In genomic region chr14:25003537-25003936, GRCh38 we compare ENCODE assay signal across 21 cellular contexts. TPM values are rescaled to one million over a fixed set of nuclear protein-coding genes. Genes with fewer than 3 reads are reported as not detected.
DNase-seq lines count a peak whose midpoint lies in the region; ATAC-seq, FAIRE-seq and TF ChIP-seq lines count a peak whose summit lies in the region.
"Had no signal": no experiment of that assay in that cellular context is flagged by ENCODE, and none has a peak within 500 bp of the region (broad histone marks: within the 10 kb centered on the region; RNA-seq: fewer than 3 reads in every experiment).

No MANE protein-coding gene starts in this region.

- H3K9me3 ChIP-seq in HepG2 (ENCODE audit: low read length): no peaks in the 10 kb centered on the region
- no peaks in the 10 kb centered on the region for H3K9me3 ChIP-seq in right lobe of liver
- H3K9me3 ChIP-seq in hepatocyte (ENCODE audit: low read depth): no peaks in the 10 kb centered on the region
- no peaks in the 10 kb centered on the region for H3K9me3 ChIP-seq in upper lobe of right lung
- H3K9me3 ChIP-seq: A549 had no signal

- H3K27me3 ChIP-seq in HepG2 (ENCODE audit: control insufficient read depth in 1 of 2, insufficient read depth in 2 of 2, low read length in 2 of 2): no peaks in the 10 kb centered on the region
- no peaks in the 10 kb centered on the region for H3K27me3 ChIP-seq in right lobe of liver
- no peaks in the 10 kb centered on the region for H3K27me3 ChIP-seq in hepatocyte
- H3K27me3 ChIP-seq in upper lobe of right lung: no peaks in the 10 kb centered on the region

- ATAC-seq in HepG2 (no peak), right lobe of liver (no peak), upper lobe of right lung (no peak), natural killer cell (no peak)
- ATAC-seq: A549; stimulated activated memory B cell treated with anti-CD40 and anti-IgM and Interleukin-4, amounts not matched to agents 10 μg/mL and 1 μg/mL and 100 μg/mL, for 72 hours had no signal

- POLR2A ChIA-PET in HepG2 (lab: Yijun Ruan, JAX): no interaction called here

- no peaks in the 10 kb centered on the region for H4K20me1 ChIP-seq in HepG2 (ENCODE audit: insufficient read depth, low read length)
- no peaks in the 10 kb centered on the region for H4K20me1 ChIP-seq in hepatocyte (ENCODE audit: insufficient read depth, poor library complexity, severe bottlenecking)

- no peak for TF ChIP-seq EP300 in HepG2 (IDR thresholded peaks at IDR 0.05; ENCODE audit: low read depth in 2 of 2, low read length in 2 of 2)
- TF ChIP-seq EP300 in HepG2 (CRISPR knock-in tag; IDR thresholded peaks at IDR 0.05; ENCODE audit: borderline replicate concordance): no peak

- H3K4me2 ChIP-seq in HepG2 (ENCODE audit: low read depth, low read length) (no peak overlapping the region), hepatocyte (no peak overlapping the region)
- H3K4me2 ChIP-seq: A549 had no signal

- H3K27me3 Mint-ChIP-seq in natural killer cell (ENCODE audit: low read depth in 2 of 2): peaks cover 3 to 8% of the 10 kb centered on the region in 2 donors
- H3K27me3 Mint-ChIP-seq: activated naive CD4-positive, alpha-beta T cell treated with anti-CD3 and anti-CD28 coated beads, Interleukin-2, amount 10 ng/mL, durations not matched to agents 7 days and 5 days; stimulated activated memory B cell treated with anti-CD40 and anti-IgM and Interleukin-4, amounts not matched to agents 10 μg/mL and 1 μg/mL and 100 μg/mL, for 72 hours had no signal

- H3K27ac Mint-ChIP-seq in natural killer cell: no peak overlapping the region
- H3K27ac Mint-ChIP-seq: activated naive CD4-positive, alpha-beta T cell treated with anti-CD3 and anti-CD28 coated beads, Interleukin-2, amount 10 ng/mL, durations not matched to agents 7 days and 5 days; CD4-positive, alpha-beta memory T cell; H9; stimulated activated memory B cell treated with anti-CD40 and anti-IgM and Interleukin-4, amounts not matched to agents 10 μg/mL and 1 μg/mL and 100 μg/mL, for 72 hours; T-helper 2 cell treated with Interferon-gamma antibody and Interleukin-4, amounts not matched to agents 5 μg/mL and 100 μg/mL, for 36 hours had no signal

- TF ChIP-seq POLR2A in HepG2 (IDR thresholded peaks at IDR 0.05; ENCODE audit: insufficient read depth in 1 of 2, low read depth in 2 of 2, low read length in 2 of 2): no peak
- no peak for TF ChIP-seq POLR2A in right lobe of liver (IDR thresholded peaks at IDR 0.05)

- DNase-seq in HepG2 (ENCODE audit: low spot score) (no peak), right lobe of liver (no peak), epithelial cell of esophagus (ENCODE audit: low read depth) (peak; percentile 29), hepatocyte (ENCODE audit: low spot score) (no peak), upper lobe of right lung (no peak), NCI-H1417 treated with DMSO at 0.1 percent for 48 hours (lab: John Stamatoyannopoulos, UW) (no peak), natural killer cell (no peak)
- no peak for DNase-seq in activated CD4-positive, alpha-beta T cell treated with anti-CD3 and anti-CD28 coated beads for 4 hours
- DNase-seq: activated CD4-positive, CD25-positive, alpha-beta regulatory T cell treated with anti-CD3 and anti-CD28 coated beads, Interleukin-2, amount 50 U/mL, for 72 hours; activated CD8-positive, alpha-beta memory T cell treated with anti-CD3 and anti-CD28 coated beads, Interleukin-2, amount 50 U/mL, for 48 hours; activated naive CD4-positive, alpha-beta T cell treated with anti-CD3 and anti-CD28 coated beads, Interleukin-2, amount 10 ng/mL, durations not matched to agents 7 days and 5 days; CD4-positive, alpha-beta memory T cell; H9; mesendoderm; NCI-H1092; NCI-H345; small intestine had no signal

- H3K27ac ChIP-seq in HepG2 (ENCODE audit: extremely low read length, insufficient read depth, low read length): no peak overlapping the region
- H3K27ac ChIP-seq in right lobe of liver: no peak overlapping the region
- peak overlapping the region; percentile 74 for H3K27ac ChIP-seq in hepatocyte
- H3K27ac ChIP-seq in upper lobe of right lung: peak overlapping the region; percentile 26
- H3K27ac ChIP-seq: A549 had no signal

- no peak for TF ChIP-seq RAD21 in HepG2 (CRISPR knock-in tag; IDR thresholded peaks at IDR 0.05)

- no TSS peak for BruUV-seq in HepG2 (replicated peaks; lab: Mats Ljungman, UMichigan)

- no peak overlapping the region for H2AFZ ChIP-seq in HepG2 (ENCODE audit: low read length)
- H2AFZ ChIP-seq in hepatocyte: no peak overlapping the region

- H3K9me2 ChIP-seq in hepatocyte (replicated peaks; ENCODE audit: insufficient read depth): no peaks in the 10 kb centered on the region

- H3K4me1 Mint-ChIP-seq in natural killer cell: no peaks in the 10 kb centered on the region
- H3K4me1 Mint-ChIP-seq: activated naive CD4-positive, alpha-beta T cell treated with anti-CD3 and anti-CD28 coated beads, Interleukin-2, amount 10 ng/mL, durations not matched to agents 7 days and 5 days; CD4-positive, alpha-beta memory T cell; stimulated activated memory B cell treated with anti-CD40 and anti-IgM and Interleukin-4, amounts not matched to agents 10 μg/mL and 1 μg/mL and 100 μg/mL, for 72 hours had no signal

- H3K9ac ChIP-seq in HepG2 (ENCODE audit: insufficient read depth, low read depth, low read length): no peak overlapping the region

- intact Hi-C loops in HepG2 (cut with micrococcal nuclease; ENCODE audit: unreplicated experiment): no loop called here
- intact Hi-C loops in right lobe of liver (cut with DNase I): no loop called here
- intact Hi-C loops in upper lobe of right lung (cut with DNase I): no loop called here
- intact Hi-C loops in natural killer cell (cut with micrococcal nuclease): no loop called here

- TF ChIP-seq CTCF in HepG2 (CRISPR knock-in tag; IDR thresholded peaks at IDR 0.05) (no peak), right lobe of liver (IDR thresholded peaks at IDR 0.05) (no peak), epithelial cell of esophagus (IDR thresholded peaks at IDR 0.05; ENCODE audit: insufficient read depth, low read depth, low read length, missing control alignments) (no peak), hepatocyte (IDR thresholded peaks at IDR 0.05; ENCODE audit: poor library complexity) (no peak), upper lobe of right lung (IDR thresholded peaks at IDR 0.05) (no peak), natural killer cell (IDR thresholded peaks at IDR 0.05) (no peak)

- H3K4me3 Mint-ChIP-seq in natural killer cell: no peak overlapping the region
- H3K4me3 Mint-ChIP-seq: activated naive CD4-positive, alpha-beta T cell treated with anti-CD3 and anti-CD28 coated beads, Interleukin-2, amount 10 ng/mL, durations not matched to agents 7 days and 5 days; CD4-positive, alpha-beta memory T cell; H9; stimulated activated memory B cell treated with anti-CD40 and anti-IgM and Interleukin-4, amounts not matched to agents 10 μg/mL and 1 μg/mL and 100 μg/mL, for 72 hours; T-helper 2 cell treated with Interferon-gamma antibody and Interleukin-4, amounts not matched to agents 5 μg/mL and 100 μg/mL, for 36 hours had no signal

- FAIRE-seq in HepG2 (lab: Jason Lieb, UNC): no peak
- FAIRE-seq: A549, small intestine, urothelium cell line had no signal

- H3K4me1 ChIP-seq in HepG2 (ENCODE audit: insufficient read depth, low read length) (peaks cover 44% of the 10 kb centered on the region), right lobe of liver (no peaks in the 10 kb centered on the region), hepatocyte (ENCODE audit: insufficient read depth) (peaks cover 39% of the 10 kb centered on the region), upper lobe of right lung (peaks cover 14% of the 10 kb centered on the region)

- H3K79me2 ChIP-seq in HepG2 (ENCODE audit: insufficient read depth, low read length) (peaks cover 3% of the 10 kb centered on the region), hepatocyte (peaks cover 73% of the 10 kb centered on the region)

- H3K36me3 ChIP-seq in HepG2 (replicated peaks in 1 of 2; ENCODE audit: control insufficient read depth in 1 of 2, insufficient read depth in 2 of 2, low read length in 2 of 2) (no peaks in the 10 kb centered on the region), right lobe of liver (no peaks in the 10 kb centered on the region), hepatocyte (replicated peaks; ENCODE audit: insufficient read depth, low read depth) (no peaks in the 10 kb centered on the region), upper lobe of right lung (no peaks in the 10 kb centered on the region)

- in situ Hi-C loops in HepG2 (cut with HindIII; ENCODE audit: extremely low pct_ligation_motif_present, low pct_unique_long_range_greater_than_20kb): no loop called here

- H3K9me3 Mint-ChIP-seq in natural killer cell: no peaks in the 10 kb centered on the region
- H3K9me3 Mint-ChIP-seq: activated naive CD4-positive, alpha-beta T cell treated with anti-CD3 and anti-CD28 coated beads, Interleukin-2, amount 10 ng/mL, durations not matched to agents 7 days and 5 days; CD4-positive, alpha-beta memory T cell; T-helper 2 cell treated with Interferon-gamma antibody and Interleukin-4, amounts not matched to agents 5 μg/mL and 100 μg/mL, for 36 hours had no signal

- no peak overlapping the region for H3K4me3 ChIP-seq in HepG2 (replicated peaks in 1 of 3; ENCODE audit: insufficient read depth in 1 of 3, low read depth in 2 of 3, low read length in 3 of 3)
- no peak overlapping the region for H3K4me3 ChIP-seq in right lobe of liver
- no peak overlapping the region for H3K4me3 ChIP-seq in epithelial cell of esophagus (ENCODE audit: low read length)
- H3K4me3 ChIP-seq in hepatocyte: no peak overlapping the region
- H3K4me3 ChIP-seq in upper lobe of right lung: no peak overlapping the region
- H3K4me3 ChIP-seq: A549 had no signal

- CTCF ChIA-PET in HepG2 (lab: Yijun Ruan, JAX; ENCODE audit: low intra/inter-chr PET ratio, low total read pairs): no interaction called here

- WGBS in HepG2 (ENCODE audit: low lambda C conversion rate): 92% methylated on average over 1 of the region's 1 CpG
- WGBS in right lobe of liver (ENCODE audit: insufficient coverage, low coverage, low lambda C conversion rate, missing lambda C conversion rate): 80% methylated on average over 1 of the region's 1 CpG
- 88% methylated on average over 1 of the region's 1 CpG for WGBS in hepatocyte (ENCODE audit: low lambda C conversion rate, missing lambda C conversion rate)

- H3K36me3 Mint-ChIP-seq in natural killer cell: no peaks in the 10 kb centered on the region
- H3K36me3 Mint-ChIP-seq: activated naive CD4-positive, alpha-beta T cell treated with anti-CD3 and anti-CD28 coated beads, Interleukin-2, amount 10 ng/mL, durations not matched to agents 7 days and 5 days; CD4-positive, alpha-beta memory T cell; stimulated activated memory B cell treated with anti-CD40 and anti-IgM and Interleukin-4, amounts not matched to agents 10 μg/mL and 1 μg/mL and 100 μg/mL, for 72 hours had no signal

RNA-seq across cellular contexts. Expression of gene STXBP6, which starts 46.4 kb away (rescaled TPM):
- total RNA-seq in HepG2 (2016; rRNA removed; fragmentation: Illumina TruSeq; extraction: Trizol) (35.3 and 43.2 TPM in 2 replicates), right lobe of liver (1 to 10 TPM in 4 of 6 experiments, under 1 TPM in 2; 0.55 to 1.7 (median 1.1) TPM), hepatocyte (34.1 and 48.8 TPM in 2 replicates), upper lobe of right lung (27.4 TPM), natural killer cell (under 1 TPM in 1 of 3 donors, not detected in 2; 0.20 TPM)
- total RNA-seq in HepG2 (2016; cell fraction: cytosol; rRNA removed; fragmentation: Illumina TruSeq; extraction: Trizol; ENCODE audit: low read depth): 21.2 TPM in 2 replicates
- 31.7 and 46.6 TPM in 2 replicates for total RNA-seq in HepG2 (2016; cell fraction: insoluble cytoplasmic fraction; rRNA removed; fragmentation: Illumina TruSeq; extraction: Trizol)
- total RNA-seq in HepG2 (2016; cell fraction: membrane; rRNA removed; fragmentation: Illumina TruSeq; extraction: Trizol): 28.9 and 30.6 TPM in 2 replicates
- 26.2 and 27.2 TPM in 2 replicates for total RNA-seq in HepG2 (2016; cell fraction: nucleus; rRNA removed; fragmentation: Illumina TruSeq; extraction: Trizol)
- polyA plus RNA-seq in HepG2 (2011; rRNA removed) (32.3 and 42.8 TPM in 2 replicates), hepatocyte (44.9 and 54.6 TPM in 2 replicates)
- 26.8 and 33.4 TPM in 2 replicates for polyA plus RNA-seq in HepG2 (2011; cell fraction: cytosol; rRNA removed)
- polyA plus RNA-seq in HepG2 (2011; cell fraction: nucleus; rRNA removed): 10.0 and 11.5 TPM in 2 replicates
- polyA plus RNA-seq in HepG2 (2012): 25.5 and 27.7 TPM in 2 replicates
- polyA plus RNA-seq in HepG2 (2016; cell fraction: cytosol; fragmentation: Illumina TruSeq; extraction: Trizol; ENCODE audit: low read depth): 19.0 and 23.1 TPM in 2 replicates
- 51.3 and 53.4 TPM in 2 replicates for polyA plus RNA-seq in HepG2 (2016; cell fraction: insoluble cytoplasmic fraction; fragmentation: Illumina TruSeq; extraction: Trizol; ENCODE audit: low read depth)
- 25.8 and 28.4 TPM in 2 replicates for polyA plus RNA-seq in HepG2 (2016; cell fraction: membrane; fragmentation: Illumina TruSeq; extraction: Trizol; ENCODE audit: low read depth)
- polyA plus RNA-seq in HepG2 (2016; cell fraction: nucleus; fragmentation: Illumina TruSeq; extraction: Trizol; ENCODE audit: insufficient read depth, low read depth): 24.0 and 27.2 TPM in 2 replicates
- 3.0 and 26.4 TPM in 2 replicates for polyA minus RNA-seq in HepG2 (2011; rRNA and poly(A)+ RNA removed; ENCODE audit: low replicate concordance)
- polyA minus RNA-seq in HepG2 (2011; cell fraction: cytosol; rRNA and poly(A)+ RNA removed): 19.6 and 20.8 TPM in 2 replicates
- 53.4 and 53.6 TPM in 2 replicates for polyA minus RNA-seq in HepG2 (2011; cell fraction: nucleus; rRNA and poly(A)+ RNA removed)
- total RNA-seq: CD4-positive, alpha-beta memory T cell had no signal
- polyA plus RNA-seq: CD4-positive, alpha-beta memory T cell had no signal

Comparison
In these comparisons a context has a peak if more than half of its experiments do, and no peak if none do; other contexts are left out.
1. RNA of gene STXBP6, which starts 46.4 kb away (total RNA-seq): 21.2 to 46.6 TPM in HepG2, 34.1 to 48.8 TPM in hepatocyte and 27.4 TPM in upper lobe of right lung (single experiment); 0.55 to 1.7 TPM in right lobe of liver and 0.20 TPM in natural killer cell; every median in the first group is over 4 times any median in the second.
2. H3K27ac ChIP-seq: peak in hepatocyte (single experiment) and upper lobe of right lung (single experiment); none in HepG2 (single experiment) and right lobe of liver (0 of 3).